In genomic region chr2:147937744-147938349, GRCh38 we compare ENCODE assay signal across 8 cellular contexts.
A peak's percentile ranks its signal among the peaks of the same experiment; 100 is the strongest.
DNase-seq lines count a peak whose midpoint lies in the region; ATAC-seq and TF ChIP-seq lines count a peak whose summit lies in the region.

No MANE protein-coding gene starts in this region.

- TF ChIP-seq POLR2A in suprapubic skin (IDR thresholded peaks at IDR 0.05): no peak

- ATAC-seq in GM18867 (IDR thresholded peaks at IDR 0.05; ENCODE audit: unreplicated experiment) (peak; percentile 70), WTC11 (no peak), right cardiac atrium (peak; percentile 45 to 56)

- no peaks in the 10 kb centered on the region for H3K9me3 ChIP-seq in right cardiac atrium (ENCODE audit: control insufficient read depth, low read length)
- no peaks in the 10 kb centered on the region for H3K9me3 ChIP-seq in suprapubic skin

- no peak overlapping the region for H3K27ac ChIP-seq in C4-2B
- no peak overlapping the region for H3K27ac ChIP-seq in right cardiac atrium (ENCODE audit: low read length)
- H3K27ac ChIP-seq in suprapubic skin: no peak overlapping the region

- POLR2A ChIA-PET in WTC11 (lab: Charles Lee): no interaction called here

- no peak for TF ChIP-seq EP300 in suprapubic skin (IDR thresholded peaks at IDR 0.05)

- H3K4me1 ChIP-seq in right cardiac atrium (ENCODE audit: control insufficient read depth, insufficient read depth, low read length) (no peaks in the 10 kb centered on the region), suprapubic skin (no peaks in the 10 kb centered on the region)

- H3K36me3 Mint-ChIP-seq in WTC11: peaks cover 28% of the 10 kb centered on the region

- no peaks in the 10 kb centered on the region for H3K27me3 Mint-ChIP-seq in WTC11 (ENCODE audit: low read depth)

- TF ChIP-seq CTCF in C4-2B (conservative IDR thresholded peaks at IDR 0.05) (peak; percentile 87), WTC11 (IDR thresholded peaks at IDR 0.05) (peak; percentile 71), suprapubic skin (IDR thresholded peaks at IDR 0.05) (peak; percentile 75 to 88)

- H3K27me3 ChIP-seq in right cardiac atrium (ENCODE audit: control insufficient read depth, insufficient read depth) (no peaks in the 10 kb centered on the region), suprapubic skin (no peaks in the 10 kb centered on the region)

- peaks cover 26% of the 10 kb centered on the region for H3K36me3 ChIP-seq in suprapubic skin

- H3K4me3 ChIP-seq in right cardiac atrium (ENCODE audit: low read length) (no peak overlapping the region), suprapubic skin (no peak overlapping the region)

- no peak overlapping the region for H3K27ac Mint-ChIP-seq in WTC11

- intact Hi-C loops in right cardiac atrium (cut with DNase I): loop anchor here in 2 of 4 donors (10.0 kb wide), 2 partner anchors 567 to 1047 kb away; no protein-coding TSS in a partner anchor

- no peaks in the 10 kb centered on the region for H3K9me3 Mint-ChIP-seq in WTC11

- H3K4me3 Mint-ChIP-seq in WTC11: no peak overlapping the region

- WGBS in right cardiac atrium: 37% methylated on average over 3 of the region's 3 CpGs
- 43% methylated on average over 3 of the region's 3 CpGs for WGBS in suprapubic skin

- peak; percentile 52 for DNase-seq in LoVo (ENCODE audit: low spot score)
- no peak for DNase-seq in WTC11 (ENCODE audit: low spot score)
- no peak for DNase-seq in right cardiac atrium
- no peak for DNase-seq in suprapubic skin (ENCODE audit: low spot score in 2 of 2)
- DNase-seq in NCI-H187 treated with DMSO at 0.1 percent for 48 hours (lab: John Stamatoyannopoulos, UW): no peak
- DNase-seq in NCI-H187 (lab: John Stamatoyannopoulos, UW): no peak

- peaks cover 9% of the 10 kb centered on the region; the same call in 1 of the 2 replicates for H3K4me1 Mint-ChIP-seq in WTC11

- CTCF ChIA-PET in WTC11 (lab: Charles Lee): no interaction called here

TF ChIP-seq in WTC11, 78 proteins besides CTCF, POLR2A, EP300 and RAD21:
- TF ChIP-seq ZMAT4 (CRISPR knock-in tag; IDR thresholded peaks at IDR 0.05) (no peak), SMAD4 (CRISPR knock-in tag; IDR thresholded peaks at IDR 0.05) (no peak), JUN (CRISPR knock-in tag; IDR thresholded peaks at IDR 0.05) (no peak), E2F5 (CRISPR knock-in tag; IDR thresholded peaks at IDR 0.05) (no peak), GABPB1 (CRISPR knock-in tag; IDR thresholded peaks at IDR 0.05) (no peak)
TF ChIP-seq in WTC11: peak in this region for 0.
